In genomic region chr7:128395748-128396147, GRCh38 we compare ENCODE assay signal across 22 cellular contexts. TPM values are rescaled to one million over a fixed set of nuclear protein-coding genes. Genes with fewer than 3 reads are reported as not detected.
DNase-seq lines count a peak whose midpoint lies in the region; ATAC-seq and TF ChIP-seq lines count a peak whose summit lies in the region.
"Had no signal": no experiment of that assay in that cellular context is flagged by ENCODE, and none has a peak within 500 bp of the region (broad histone marks: within the 10 kb centered on the region; RNA-seq: fewer than 3 reads in every experiment).

No MANE protein-coding gene starts in this region.

- no peak overlapping the region for H3K9ac ChIP-seq in KMS-11
- H3K9ac ChIP-seq: parathyroid adenoma had no signal

- H3K27ac ChIP-seq in KMS-11 (no peak overlapping the region), osteoblast (ENCODE audit: low read depth, low read length) (no peak overlapping the region)
- H3K27ac ChIP-seq: parathyroid adenoma, PC-9, sigmoid colon, SJCRH30, thyroid gland had no signal

- H3K36me3 ChIP-seq in KMS-11 (ENCODE audit: insufficient read depth) (peaks cover 7% of the 10 kb centered on the region; the same call in 1 of the 2 replicates), osteoblast (ENCODE audit: insufficient read depth, low read length) (peaks cover 57% of the 10 kb centered on the region)

- no peak for DNase-seq in GM12864 (ENCODE audit: low read depth)
- DNase-seq in astrocyte of the spinal cord (ENCODE audit: low read depth, low spot score): no peak
- DNase-seq in osteoblast (ENCODE audit: insufficient read length, low spot score, missing footprints): peak; percentile 71
- no peak for DNase-seq in kidney tubule cell (ENCODE audit: low spot score)
- DNase-seq in activated CD8-positive, alpha-beta memory T cell treated with anti-CD3 and anti-CD28 coated beads for 24 hours: no peak
- DNase-seq: activated CD4-positive, CD25-positive, alpha-beta regulatory T cell; activated CD8-positive, alpha-beta T cell treated with anti-CD3 and anti-CD28 coated beads, Interleukin-2, amount 10 ng/mL, durations not matched to agents 7 days and 5 days; EL; mesenchymal stem cell; naive thymus-derived CD8-positive, alpha-beta T cell; NCI-H2171; NCI-H748 treated with DMSO at 0.1 percent for 48 hours; PC-9; sigmoid colon; SJCRH30; stimulated activated CD4-positive, alpha-beta T cell treated with anti-CD3 and anti-CD28 coated beads, Interleukin-1b, Interleukin-23, amount 100 ng/mL, for 48 hours; stimulated activated naive CD4-positive, alpha-beta T cell treated with Interleukin-2 at 50 U/mL for 16 hours; thyroid gland had no signal

- peak; percentile 15 for TF ChIP-seq CTCF in GM12864 (IDR thresholded peaks at IDR 0.05; ENCODE audit: low read depth, low read length, missing control alignments)
- TF ChIP-seq CTCF in KMS-11 (conservative IDR thresholded peaks at IDR 0.05; ENCODE audit: low read depth, low read length): peak; percentile 58
- peak; percentile 36 for TF ChIP-seq CTCF in astrocyte of the spinal cord (IDR thresholded peaks at IDR 0.05; ENCODE audit: low read depth, low read length)
- no peak for TF ChIP-seq CTCF in osteoblast (IDR thresholded peaks at IDR 0.05; ENCODE audit: extremely low read depth, low read depth, low read length)

- in situ Hi-C loops in astrocyte of the spinal cord (cut with HindIII; ENCODE audit: low sequenced_read_pairs): no loop called here

- H3K4me3 ChIP-seq in GM12864 (ENCODE audit: low read depth, low read length) (no peak overlapping the region), KMS-11 (IDR thresholded peaks at IDR 0.05; ENCODE audit: insufficient read depth, low read depth, low read length) (no peak overlapping the region), astrocyte of the spinal cord (ENCODE audit: low read depth, low read length) (no peak overlapping the region), osteoblast (ENCODE audit: insufficient read depth, low read length) (no peak overlapping the region)
- H3K4me3 ChIP-seq: PC-9, sigmoid colon, SJCRH30, thyroid gland had no signal

- H3K4me1 ChIP-seq in KMS-11 (ENCODE audit: low read depth, poor library complexity, severe bottlenecking) (no peaks in the 10 kb centered on the region), osteoblast (ENCODE audit: insufficient read depth, low read length) (no peaks in the 10 kb centered on the region)
- H3K4me1 ChIP-seq: parathyroid adenoma, sigmoid colon, SJCRH30, thyroid gland had no signal

- H3K9me3 ChIP-seq in osteoblast (ENCODE audit: low read depth, low read length): no peaks in the 10 kb centered on the region
- H3K9me3 ChIP-seq: sigmoid colon, SJCRH30, thyroid gland had no signal

- H2AFZ ChIP-seq in KMS-11 (ENCODE audit: low read depth) (no peak overlapping the region), osteoblast (ENCODE audit: low read length) (no peak overlapping the region)
- H2AFZ ChIP-seq: parathyroid adenoma, PC-9 had no signal

- no peak overlapping the region for H3K4me2 ChIP-seq in KMS-11
- no peak overlapping the region for H3K4me2 ChIP-seq in osteoblast (ENCODE audit: insufficient read depth, low read length)
- H3K4me2 ChIP-seq: PC-9 had no signal

- no peaks in the 10 kb centered on the region for H3K79me2 ChIP-seq in KMS-11 (ENCODE audit: insufficient read depth, low read depth)
- no peaks in the 10 kb centered on the region for H3K79me2 ChIP-seq in osteoblast (ENCODE audit: insufficient read depth, low read length)
- H3K79me2 ChIP-seq: parathyroid adenoma had no signal

- H3K27me3 ChIP-seq in KMS-11 (ENCODE audit: insufficient read depth, low read depth) (no peaks in the 10 kb centered on the region), osteoblast (ENCODE audit: insufficient read depth, low read length) (no peaks in the 10 kb centered on the region)
- H3K27me3 ChIP-seq: sigmoid colon, SJCRH30, thyroid gland had no signal

- no peak for ATAC-seq in GM19395 (IDR thresholded peaks at IDR 0.05; ENCODE audit: unreplicated experiment)
- ATAC-seq: activated CD8-positive, alpha-beta T cell treated with anti-CD3 and anti-CD28 coated beads, Interleukin-2, amount 10 ng/mL, durations not matched to agents 7 days and 5 days; naive thymus-derived CD8-positive, alpha-beta T cell had no signal

- H4K20me1 ChIP-seq in KMS-11 (ENCODE audit: insufficient read depth): no peaks in the 10 kb centered on the region
- H4K20me1 ChIP-seq in osteoblast (ENCODE audit: insufficient read depth, low read length): peaks cover 8% of the 10 kb centered on the region

RNA-seq across cellular contexts. Expression of gene IMPDH1, which starts 14.0 kb away (rescaled TPM):
- total RNA-seq in osteoblast: 31.5 and 35.8 TPM in 2 replicates

RNA-seq across cellular contexts. Expression of gene PRRT4, which starts 34.3 kb away (rescaled TPM):
- not detected in 2 replicates for total RNA-seq in osteoblast
- total RNA-seq: endothelial cell of umbilical vein had no signal

RNA-seq across cellular contexts. Expression of gene RBM28, which starts 52.0 kb away (rescaled TPM):
- 12.1 and 16.6 TPM in 2 replicates for total RNA-seq in osteoblast

RNA-seq across cellular contexts. Expression of gene HILPDA, which starts 59.9 kb away (rescaled TPM):
- total RNA-seq in osteoblast: 10.9 and 13.8 TPM in 2 replicates
